8 cellular contexts compared by ENCODE assay signal in genomic region chr3:42067324-42067723, GRCh38. TPM values are rescaled to one million over a fixed set of nuclear protein-coding genes. Genes with fewer than 3 reads are reported as not detected.
DNase-seq lines count a peak whose midpoint lies in the region; ATAC-seq, FAIRE-seq and TF ChIP-seq lines count a peak whose summit lies in the region.

No MANE protein-coding gene starts in this region.

- no peak for TF ChIP-seq RAD21 in GM12878 (IDR thresholded peaks at IDR 0.05; ENCODE audit: insufficient read depth, low read depth, low read length)

- no peak for FAIRE-seq in GM12878 (lab: Jason Lieb, UNC)

- H3K27me3 ChIP-seq in GM12878 (replicated peaks in 1 of 2; ENCODE audit: control insufficient read depth in 2 of 2, insufficient read depth in 2 of 2, low read length in 1 of 2) (no peaks in the 10 kb centered on the region), mucosa of rectum (ENCODE audit: control insufficient read depth in 2 of 2, insufficient read depth in 2 of 2, low read length in 2 of 2) (no peaks in the 10 kb centered on the region)

- H3K9me3 Mint-ChIP-seq in natural killer cell treated with Interleukin-12 subunit alpha and Interleukin-12 subunit beta and Interleukin-15 and Interleukin-18, amount 100 ng/mL, for 72 hours = no peaks in the 10 kb centered on the region

- H3K4me1 ChIP-seq in GM12878 (ENCODE audit: control insufficient read depth, insufficient read depth, low read length) = peaks cover 35% of the 10 kb centered on the region
- peaks cover 25 to 49% of the 10 kb centered on the region in 2 donors for H3K4me1 ChIP-seq in mucosa of rectum (ENCODE audit: control insufficient read depth in 2 of 2, insufficient read depth in 2 of 2, low read length in 2 of 2)

- BruUV-seq in GM12878 (replicated peaks; lab: Mats Ljungman, UMichigan) = TSS peak; percentile 26

- SMC1A ChIA-PET in GM12878 (lab: Charles Lee; ENCODE audit: uncharacterized antibody, unreplicated experiment) = interaction anchor here (0.6 to 4.7 kb wide), 18 partner anchors 10 to 1374 kb away, joined by 3 to 47 read pairs (median 8); no protein-coding TSS in a partner anchor

- H2AFZ ChIP-seq in GM12878 (ENCODE audit: control insufficient read depth, low read depth, low read length) = no peak overlapping the region

- peak; percentile 86 for DNase-seq in GM12878 (ENCODE audit: low read depth, low spot score)
- DNase-seq in natural killer cell treated with Interleukin-12 subunit alpha and Interleukin-12 subunit beta and Interleukin-15 and Interleukin-18, amount 100 ng/mL, for 72 hours (ENCODE audit: low spot score) = no peak
- DNase-seq in NCI-H2196 treated with DMSO at 0.1 percent for 48 hours (lab: John Stamatoyannopoulos, UW; ENCODE audit: unreplicated experiment) = no peak
- no peak for DNase-seq in posterior cingulate gyrus

- RAD21 ChIA-PET in GM12878 (lab: Charles Lee; ENCODE audit: unreplicated experiment) = interaction anchor here (0.6 to 3.2 kb wide), 19 partner anchors 12 to 159 kb away, joined by 3 to 17 read pairs (median 4); no protein-coding TSS in a partner anchor

- peak overlapping the region; percentile 14 for H3K9ac ChIP-seq in GM12878 (ENCODE audit: control insufficient read depth, insufficient read depth, low read length)
- no peak overlapping the region for H3K9ac ChIP-seq in mucosa of rectum (ENCODE audit: low read depth in 1 of 2, low read length in 2 of 2)

- peaks cover 73% of the 10 kb centered on the region for H3K79me2 ChIP-seq in GM12878 (ENCODE audit: control insufficient read depth, insufficient read depth, low read length)

- peak overlapping the region; percentile 86 for H3K27ac ChIP-seq in GM12878 (ENCODE audit: control insufficient read depth, insufficient read depth)
- H3K27ac ChIP-seq in mucosa of rectum (ENCODE audit: low read depth in 2 of 2, low read length in 2 of 2) = peak overlapping the region; percentile 62 to 69

- H3K27ac Mint-ChIP-seq in natural killer cell treated with Interleukin-12 subunit alpha and Interleukin-12 subunit beta and Interleukin-15 and Interleukin-18, amount 100 ng/mL, for 72 hours = no peak overlapping the region

- H3K4me2 ChIP-seq in GM12878 (ENCODE audit: control insufficient read depth, insufficient read depth) = peak overlapping the region; percentile 85

- CTCF ChIA-PET in GM12878 (lab: Yijun Ruan, JAX) = interaction anchor here (0.6 to 3.6 kb wide), 8 partner anchors 9 to 402 kb away, joined by 3 to 17 read pairs (median 4); no protein-coding TSS in a partner anchor

- H3K27me3 Mint-ChIP-seq in natural killer cell treated with Interleukin-12 subunit alpha and Interleukin-12 subunit beta and Interleukin-15 and Interleukin-18, amount 100 ng/mL, for 72 hours = no peaks in the 10 kb centered on the region

- no peak for TF ChIP-seq POLR2A in GM12878 (IDR thresholded peaks at IDR 0.05; ENCODE audit: low read depth, low read length)

- no peaks in the 10 kb centered on the region for H3K9me3 ChIP-seq in GM12878 (replicated peaks; ENCODE audit: control insufficient read depth, insufficient read depth, low read length)
- H3K9me3 ChIP-seq in mucosa of rectum (ENCODE audit: control insufficient read depth in 2 of 2, low read length in 2 of 2) = no peaks in the 10 kb centered on the region

- no peaks in the 10 kb centered on the region; the same call in 1 of the 2 replicates for H4K20me1 ChIP-seq in GM12878 (ENCODE audit: control insufficient read depth, insufficient read depth)

- intact Hi-C loops in GM12878 (cut with micrococcal nuclease; ENCODE audit: unreplicated experiment) (loop anchor here (2.0 kb wide), 1 partner anchor 25 kb away; no protein-coding TSS in a partner anchor), posterior cingulate gyrus (cut with DNase I) (no loop called here)

- peak; percentile 51 to 91; a peak in 3 of 4 replicates for TF ChIP-seq EP300 in GM12878 (IDR thresholded peaks at IDR 0.05; ENCODE audit: borderline replicate concordance in 1 of 2, control insufficient read depth in 1 of 2, low read depth in 2 of 2, low read length in 2 of 2)

- in situ Hi-C loops in GM12878 (cut with MboI) = no loop called here

- H3K36me3 ChIP-seq in GM12878 (ENCODE audit: control insufficient read depth in 2 of 2, insufficient read depth in 2 of 2, low read length in 1 of 2) (no peaks in the 10 kb centered on the region; a peak in 1 of 4 replicates), mucosa of rectum (ENCODE audit: control insufficient read depth in 2 of 2, insufficient read depth in 2 of 2, low read length in 2 of 2) (no peaks in the 10 kb centered on the region)

- WGBS in GM12878 (ENCODE audit: insufficient coverage, insufficient replicate concordance, low lambda C conversion rate, missing lambda C conversion rate) = 3% methylated on average over 3 of the region's 3 CpGs

- peak overlapping the region; percentile 48; the same call in 1 of the 2 replicates for H3K4me3 ChIP-seq in GM12878
- peak overlapping the region in 1 of 2 donors; percentile 13 for H3K4me3 ChIP-seq in mucosa of rectum (ENCODE audit: low read length in 2 of 2)

- ATAC-seq in GM19043 (IDR thresholded peaks at IDR 0.05; ENCODE audit: low read depth, unreplicated experiment) (peak; percentile 83), HG03064 (IDR thresholded peaks at IDR 0.05; ENCODE audit: low read depth, unreplicated experiment) (peak; percentile 81), GM12878 (peak; percentile 91), esophagus mucosa (no peak)
- ATAC-seq in natural killer cell treated with Interleukin-12 subunit alpha and Interleukin-12 subunit beta and Interleukin-15 and Interleukin-18, amount 100 ng/mL, for 72 hours = no peak

- H3K4me1 Mint-ChIP-seq in natural killer cell treated with Interleukin-12 subunit alpha and Interleukin-12 subunit beta and Interleukin-15 and Interleukin-18, amount 100 ng/mL, for 72 hours (ENCODE audit: low read depth in 2 of 2) = peaks cover 27 to 35% of the 10 kb centered on the region in 2 donors

- POLR2A ChIA-PET in GM12878 (lab: Charles Lee) = interaction anchor here (0.6 to 2.2 kb wide), 12 partner anchors 11 to 161 kb away, joined by 3 to 10 read pairs (median 4); no protein-coding TSS in a partner anchor

- no peak for TF ChIP-seq CTCF in GM12878 (IDR thresholded peaks at IDR 0.05 in 2 of 3, conservative IDR thresholded peaks at IDR 0.05 in 1 of 3; ENCODE audit: control insufficient read depth in 2 of 3, extremely low read depth in 1 of 3, insufficient read depth in 1 of 3, low read depth in 3 of 3, low read length in 3 of 3)

- H3K36me3 Mint-ChIP-seq in natural killer cell treated with Interleukin-12 subunit alpha and Interleukin-12 subunit beta and Interleukin-15 and Interleukin-18, amount 100 ng/mL, for 72 hours = no peaks in the 10 kb centered on the region

- no peak overlapping the region for H3K4me3 Mint-ChIP-seq in natural killer cell treated with Interleukin-12 subunit alpha and Interleukin-12 subunit beta and Interleukin-15 and Interleukin-18, amount 100 ng/mL, for 72 hours

TF ChIP-seq in GM12878, 131 proteins besides CTCF, POLR2A, EP300 and RAD21 (continues in another document):
- peak; percentile 40; the same call in 1 of the 2 replicates for TF ChIP-seq CBX5 (IDR thresholded peaks at IDR 0.05; ENCODE audit: low read depth)
- peak; percentile 77; the same call in 1 of the 2 replicates for TF ChIP-seq MEF2A (IDR thresholded peaks at IDR 0.05; ENCODE audit: insufficient read depth, low read depth, low read length)
- no peak for TF ChIP-seq SIN3A (IDR thresholded peaks at IDR 0.05; ENCODE audit: low read depth, low read length)
- TF ChIP-seq RUNX3 (IDR thresholded peaks at IDR 0.05; ENCODE audit: low read length) = peak; percentile 46; the same call in 1 of the 2 replicates
- peak; percentile 47; the same call in 1 of the 2 replicates for TF ChIP-seq ZBED1 (IDR thresholded peaks at IDR 0.05; ENCODE audit: borderline replicate concordance)
- peak; percentile 76 for TF ChIP-seq MEF2B (IDR thresholded peaks at IDR 0.05; ENCODE audit: partially characterized antibody, poor library complexity, severe bottlenecking)
- peak; percentile 59; the same call in 1 of the 2 replicates for TF ChIP-seq GABPA (IDR thresholded peaks at IDR 0.05; ENCODE audit: low read depth)
- TF ChIP-seq PAX5 (IDR thresholded peaks at IDR 0.05; ENCODE audit: borderline replicate concordance, low read depth, low read length) = peak; percentile 35; the same call in 1 of the 2 replicates
- no peak for TF ChIP-seq MYC (IDR thresholded peaks at IDR 0.05; ENCODE audit: insufficient read depth, insufficient read length, insufficient replicate concordance, low read length, severe bottlenecking)
- TF ChIP-seq PML (IDR thresholded peaks at IDR 0.05; ENCODE audit: low read length) = 0 out of 2 replicates have a peak, but pooled peaks have one; percentile 41
- TF ChIP-seq BMI1 (IDR thresholded peaks at IDR 0.05; ENCODE audit: borderline replicate concordance) = peak; percentile 81; the same call in 1 of the 2 replicates
- peak; percentile 66 to 72 for TF ChIP-seq IKZF2 (IDR thresholded peaks at IDR 0.05)
- no peak; the same call in 1 of the 2 replicates for TF ChIP-seq IKZF1 (conservative IDR thresholded peaks at IDR 0.05)
- no peak for TF ChIP-seq ZNF274 (IDR thresholded peaks at IDR 0.05; ENCODE audit: insufficient read depth, insufficient read length)
- peak in 1 of 2 experiments; percentile 70; a peak in 1 of 4 replicates for TF ChIP-seq ETV6 (conservative IDR thresholded peaks at IDR 0.05 in 1 of 2, IDR thresholded peaks at IDR 0.05 in 1 of 2; ENCODE audit: borderline replicate concordance in 1 of 2, low read depth in 1 of 2)

RNA-seq across cellular contexts. Expression of gene TRAK1, which starts 23.8 kb away (rescaled TPM):
- 76.4 and 80.8 TPM in 2 replicates for total RNA-seq in GM12878 (2013; cell fraction: nucleolus; rRNA removed)
- total RNA-seq in GM12878 (2014; rRNA removed) = 29.4 and 32.0 TPM in 2 replicates
- total RNA-seq in GM12878 (2014; rRNA removed; fragmentation: Illumina TruSeq; extraction: Trizol) = 20.6 and 22.2 TPM in 2 replicates
- total RNA-seq in GM12878 (2021) = 43.1 and 46.2 TPM in 2 replicates
- polyA plus RNA-seq in GM12878 (2011; ENCODE audit: low read depth) = 15.1 TPM
- polyA plus RNA-seq in GM12878 (2011; rRNA removed) = 18.7 and 25.2 TPM in 2 replicates
- polyA plus RNA-seq in GM12878 (2011; cell fraction: cytosol; rRNA removed) = 22.7 and 26.2 TPM in 2 replicates
- polyA plus RNA-seq in GM12878 (2011; cell fraction: nucleus; rRNA removed) = 49.2 and 51.0 TPM in 2 replicates
- polyA plus RNA-seq in GM12878 (2012) = 23.0 and 27.8 TPM in 2 replicates
- 23.9 and 28.3 TPM in 2 replicates for polyA plus RNA-seq in GM12878 (2014; fragmentation: Illumina TruSeq; extraction: Trizol)
- polyA plus RNA-seq in GM12878 (2014; fragmentation: Nextera tagmentation; extraction: Ambion mirVana) = 1 to 10 TPM; 6.6 to 6.7 TPM
- polyA plus RNA-seq in GM12878 (2014; rRNA removed) = 32.1 and 32.3 TPM in 2 replicates
- polyA plus RNA-seq in GM12878 (2016; fragmentation: Nextera tagmentation; extraction: Ambion mirVana) = 1 to 10 TPM; 7.2 to 9.8 TPM
- polyA minus RNA-seq in GM12878 (2011; rRNA and poly(A)+ RNA removed) = 44.9 and 47.8 TPM in 2 replicates
- 14.8 and 17.8 TPM in 2 replicates for polyA minus RNA-seq in GM12878 (2011; cell fraction: cytosol; rRNA and poly(A)+ RNA removed)
- polyA minus RNA-seq in GM12878 (2011; cell fraction: nucleus; rRNA and poly(A)+ RNA removed) = 40.6 and 63.4 TPM in 2 replicates
- 10 to 100 TPM; 32.3 to 48.0 TPM for total RNA-seq in natural killer cell treated with Interleukin-12 subunit alpha and Interleukin-12 subunit beta and Interleukin-15 and Interleukin-18, amount 100 ng/mL, for 72 hours
- total RNA-seq in esophagus mucosa = 21.2 TPM

Comparison
In these comparisons a context has a peak if more than half of its experiments do, and no peak if none do; other contexts are left out.
1. ATAC-seq: peak in GM19043 (single experiment), HG03064 (single experiment) and GM12878 (single experiment); none in natural killer cell treated with Interleukin-12 subunit alpha and Interleukin-12 subunit beta and Interleukin-15 and Interleukin-18, amount 100 ng/mL, for 72 hours (0 of 2) and esophagus mucosa (single experiment).